ENCODE assay signal across 2 cellular contexts in genomic region chr14:104802120-104802912, GRCh38.
TF ChIP-seq lines count a peak whose summit lies in the region.

No MANE protein-coding gene starts in this region.

TF ChIP-seq in SK-N-SH, 30 proteins besides CTCF, POLR2A, EP300 and RAD21 (continued from another document):
- TF ChIP-seq MXI1 (IDR thresholded peaks at IDR 0.05; ENCODE audit: low read depth, low read length) (no peak), USF1 (IDR thresholded peaks at IDR 0.05; ENCODE audit: borderline replicate concordance, low read depth) (no peak), GABPA (IDR thresholded peaks at IDR 0.05; ENCODE audit: low read depth) (no peak), TCF12 (IDR thresholded peaks at IDR 0.05) (no peak), GATA2 (CRISPR knock-in tag; IDR thresholded peaks at IDR 0.05) (no peak), RXRA (IDR thresholded peaks at IDR 0.05; ENCODE audit: borderline replicate concordance, low read depth) (no peak), USF2 (IDR thresholded peaks at IDR 0.05; ENCODE audit: borderline replicate concordance, low read depth, low read length) (no peak), TAF1 (IDR thresholded peaks at IDR 0.05; ENCODE audit: borderline replicate concordance, low read depth, low read length) (no peak), IRF3 (IDR thresholded peaks at IDR 0.05; ENCODE audit: low read depth, low read length) (no peak), FOXJ3 (CRISPR knock-in tag; IDR thresholded peaks at IDR 0.05) (no peak), ZBTB33 (IDR thresholded peaks at IDR 0.05; ENCODE audit: borderline replicate concordance, low read depth) (no peak)

TF ChIP-seq in SK-N-SH treated with all-trans-retinoic acid at 6 μM for 48 hours, 23 proteins besides CTCF, POLR2A, EP300 and RAD21 (continued from another document):
- TF ChIP-seq CSRNP3 (CRISPR knock-in tag; IDR thresholded peaks at IDR 0.05) (no peak), PPARA (CRISPR knock-in tag; IDR thresholded peaks at IDR 0.05; ENCODE audit: borderline replicate concordance) (no peak), BACH2 (CRISPR knock-in tag; IDR thresholded peaks at IDR 0.05; ENCODE audit: borderline replicate concordance) (no peak)
